9 cellular contexts compared by ENCODE assay signal in genomic region chr4:76250962-76251361, GRCh38. TPM values are rescaled to one million over a fixed set of nuclear protein-coding genes. Genes with fewer than 3 reads are reported as not detected.
A peak's percentile ranks its signal among the peaks of the same experiment; 100 is the strongest.
DNase-seq lines count a peak whose midpoint lies in the region; ATAC-seq, FAIRE-seq and TF ChIP-seq lines count a peak whose summit lies in the region.
"Had no signal": no experiment of that assay in that cellular context is flagged by ENCODE, and none has a peak within 500 bp of the region (broad histone marks: within the 10 kb centered on the region; RNA-seq: fewer than 3 reads in every experiment).

No MANE protein-coding gene starts in this region.

- no peak overlapping the region for H3K27ac Mint-ChIP-seq in activated CD8-positive, alpha-beta memory T cell treated with anti-CD3 and anti-CD28 coated beads, Interleukin-2, amount 10 ng/mL, durations not matched to agents 7 days and 5 days
- H3K27ac Mint-ChIP-seq in brain (peak overlapping the region in 3 of 5 experiments; percentile 36 to 85 (median 76)), type B pancreatic cell (peak overlapping the region; percentile 83)

- FAIRE-seq in H54 (lab: Jason Lieb, UNC) = no peak

- no peak for DNase-seq in activated CD8-positive, alpha-beta memory T cell treated with anti-CD3 and anti-CD28 coated beads, Interleukin-2, amount 10 ng/mL, durations not matched to agents 7 days and 5 days
- no peak for DNase-seq in activated CD8-positive, alpha-beta memory T cell treated with anti-CD3 and anti-CD28 coated beads for 24 hours
- DNase-seq in medulla oblongata (ENCODE audit: extremely low spot score) = peak; percentile 11
- DNase-seq in type B pancreatic cell (ENCODE audit: extremely low spot score, unreplicated experiment) = no peak
- no peak for DNase-seq in epidermal melanocyte (ENCODE audit: insufficient read length, low spot score)
- no peak for DNase-seq in activated CD4-positive, CD25-positive, alpha-beta regulatory T cell treated with anti-CD3 and anti-CD28 coated beads, Interleukin-2, amount 50 U/mL, for 72 hours
- DNase-seq in H54 (ENCODE audit: insufficient read length, low spot score) = no peak
- DNase-seq: DND-41 had no signal

- H3K9me3 Mint-ChIP-seq in activated CD8-positive, alpha-beta memory T cell treated with anti-CD3 and anti-CD28 coated beads, Interleukin-2, amount 10 ng/mL, durations not matched to agents 7 days and 5 days (ENCODE audit: low read depth) = no peaks in the 10 kb centered on the region
- H3K9me3 Mint-ChIP-seq in brain (peaks cover 0 to 6% (median 3%) of the 10 kb centered on the region in 5 experiments), type B pancreatic cell (no peaks in the 10 kb centered on the region)

- no peak for TF ChIP-seq POLR2A in H54 (IDR thresholded peaks at IDR 0.05; ENCODE audit: low read depth, low read length)

- peak overlapping the region; percentile 64 for H3K4me3 Mint-ChIP-seq in activated CD8-positive, alpha-beta memory T cell treated with anti-CD3 and anti-CD28 coated beads, Interleukin-2, amount 10 ng/mL, durations not matched to agents 7 days and 5 days
- H3K4me3 Mint-ChIP-seq in brain = peak overlapping the region; percentile 83 to 92 (median 87)
- peak overlapping the region; percentile 93 for H3K4me3 Mint-ChIP-seq in type B pancreatic cell

- peaks cover 10% of the 10 kb centered on the region for H3K4me1 Mint-ChIP-seq in activated CD8-positive, alpha-beta memory T cell treated with anti-CD3 and anti-CD28 coated beads, Interleukin-2, amount 10 ng/mL, durations not matched to agents 7 days and 5 days
- H3K4me1 Mint-ChIP-seq in brain (peaks cover 18% of the 10 kb centered on the region), type B pancreatic cell (ENCODE audit: unreplicated experiment) (no peaks in the 10 kb centered on the region)

- H3K27me3 Mint-ChIP-seq in activated CD8-positive, alpha-beta memory T cell treated with anti-CD3 and anti-CD28 coated beads, Interleukin-2, amount 10 ng/mL, durations not matched to agents 7 days and 5 days = peaks cover 82% of the 10 kb centered on the region
- peaks cover 51% of the 10 kb centered on the region for H3K27me3 Mint-ChIP-seq in brain
- peaks cover 37% of the 10 kb centered on the region for H3K27me3 Mint-ChIP-seq in type B pancreatic cell

- TF ChIP-seq CTCF in brain (conservative IDR thresholded peaks at IDR 0.05) (no peak), type B pancreatic cell (conservative IDR thresholded peaks at IDR 0.05) (no peak)

- CTCF ChIA-PET in activated CD8-positive, alpha-beta memory T cell treated with anti-CD3 and anti-CD28 coated beads, Interleukin-2, amount 10 ng/mL, durations not matched to agents 7 days and 5 days (lab: Charles Lee) = interaction anchor here (1.4 to 2.0 kb wide), 2 partner anchors 20 to 127 kb away, joined by 3 to 7 read pairs; no protein-coding TSS in a partner anchor

- H3K36me3 Mint-ChIP-seq in activated CD8-positive, alpha-beta memory T cell treated with anti-CD3 and anti-CD28 coated beads, Interleukin-2, amount 10 ng/mL, durations not matched to agents 7 days and 5 days = no peaks in the 10 kb centered on the region
- no peaks in the 10 kb centered on the region for H3K36me3 Mint-ChIP-seq in brain
- no peaks in the 10 kb centered on the region for H3K36me3 Mint-ChIP-seq in type B pancreatic cell

- no peak for ATAC-seq in activated CD8-positive, alpha-beta memory T cell treated with anti-CD3 and anti-CD28 coated beads, Interleukin-2, amount 10 ng/mL, durations not matched to agents 7 days and 5 days

RNA-seq across cellular contexts. Expression of gene FAM47E, which starts 0.6 kb away (rescaled TPM):
- under 1 TPM in 1 of 2 experiments, not detected in 1; 0.18 TPM for total RNA-seq in activated CD8-positive, alpha-beta memory T cell treated with anti-CD3 and anti-CD28 coated beads, Interleukin-2, amount 10 ng/mL, durations not matched to agents 7 days and 5 days
- 4.5 TPM for polyA plus RNA-seq in brain (ENCODE audit: insufficient read depth, low read depth, low replicate concordance)
- total RNA-seq in type B pancreatic cell (ENCODE audit: low replicate concordance) = 3.8 and 5.4 TPM in 2 replicates

RNA-seq across cellular contexts. Expression of gene SCARB2, which starts 37.3 kb away (rescaled TPM):
- total RNA-seq in activated CD8-positive, alpha-beta memory T cell treated with anti-CD3 and anti-CD28 coated beads, Interleukin-2, amount 10 ng/mL, durations not matched to agents 7 days and 5 days = 10 to 100 TPM in 1 of 2 experiments, 1 to 10 TPM in 1; 8.9 to 15.6 TPM
- polyA plus RNA-seq in brain (ENCODE audit: insufficient read depth, low read depth, low replicate concordance) = 99.5 TPM
- 102 and 107 TPM in 2 replicates for total RNA-seq in type B pancreatic cell (ENCODE audit: low replicate concordance)

RNA-seq across cellular contexts. Expression of gene STBD1, which starts 55.6 kb away (rescaled TPM):
- 1 to 10 TPM in 1 of 2 experiments, under 1 TPM in 1; 0.52 to 1.2 TPM for total RNA-seq in activated CD8-positive, alpha-beta memory T cell treated with anti-CD3 and anti-CD28 coated beads, Interleukin-2, amount 10 ng/mL, durations not matched to agents 7 days and 5 days
- 0.25 TPM for polyA plus RNA-seq in brain (ENCODE audit: insufficient read depth, low read depth, low replicate concordance)
- 4.1 and 6.1 TPM in 2 replicates for total RNA-seq in type B pancreatic cell (ENCODE audit: low replicate concordance)
